Comparison of ENCODE assay signal across 25 cellular contexts in the genomic region with DNA sequence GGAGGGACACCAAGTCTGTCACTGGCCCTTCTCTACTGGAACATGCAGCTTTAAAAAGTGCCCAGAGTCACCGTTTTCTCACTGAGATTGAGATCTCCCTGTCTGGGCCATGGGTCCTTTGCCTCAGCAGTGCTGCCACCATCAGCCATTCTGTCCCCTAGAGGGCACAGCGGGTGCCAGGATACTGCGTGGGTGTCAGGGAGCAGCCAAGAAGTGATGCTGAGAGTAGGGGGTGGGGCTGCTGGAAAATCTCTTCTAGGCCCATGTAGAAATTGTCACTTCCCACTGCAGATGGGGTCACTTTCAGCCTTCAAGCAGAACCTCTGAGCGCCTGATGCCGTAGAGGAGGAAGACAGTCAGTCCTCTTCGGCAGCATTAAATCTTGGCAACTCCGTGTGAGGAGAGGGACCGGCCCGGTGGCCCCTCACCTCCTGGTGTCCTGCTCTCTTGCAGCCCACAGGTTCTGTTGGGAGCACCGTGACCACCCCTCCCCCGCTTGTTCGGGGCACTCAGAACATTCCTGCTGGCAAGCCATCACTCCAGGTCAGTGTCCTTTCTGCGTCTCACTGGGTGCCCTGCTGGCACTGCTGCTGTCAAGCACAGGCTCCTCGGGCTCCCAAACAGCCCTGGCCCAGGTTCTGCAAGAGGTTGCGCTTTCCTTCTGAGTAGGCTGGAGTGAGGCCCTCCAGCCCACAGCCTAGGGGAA. TPM values are rescaled to one million over a fixed set of nuclear protein-coding genes. Genes with fewer than 3 reads are reported as not detected.
DNase-seq lines count a peak whose midpoint lies in the region; ATAC-seq, FAIRE-seq and TF ChIP-seq lines count a peak whose summit lies in the region.
"Had no signal": no experiment of that assay in that cellular context is flagged by ENCODE, and none has a peak within 500 bp of the region (broad histone marks: within the 10 kb centered on the region; RNA-seq: fewer than 3 reads in every experiment).

No MANE protein-coding gene starts in this region.

- peak overlapping the region in 1 of 11 experiments; percentile 12; a peak in 1 of 22 replicates for H3K4me2 ChIP-seq in BLaER1 treated with 17β-estradiol and CSF1 and Interleukin-3, amounts not matched to agents 10 nM and 100 nM
- H3K4me2 ChIP-seq in GM23338 (no peak overlapping the region), mesenchymal stem cell (ENCODE audit: low read length, poor library complexity, severe bottlenecking) (no peak overlapping the region)
- H3K4me2 ChIP-seq: KMS-11 had no signal

- no peak overlapping the region for H3K23ac ChIP-seq in mesenchymal stem cell (ENCODE audit: low read length in 2 of 2)

- DNase-seq in GM23338 (ENCODE audit: low spot score) = no peak
- no peak for DNase-seq in astrocyte of the cerebellum (ENCODE audit: low read depth)
- DNase-seq in mesenchymal stem cell = no peak
- no peak for DNase-seq in NCI-H2171 (lab: John Stamatoyannopoulos, UW)
- no peak for DNase-seq in frontal cortex (ENCODE audit: low spot score in 2 of 2)
- DNase-seq: activated CD4-positive, alpha-beta T cell treated with anti-CD3 and anti-CD28 coated beads, Interleukin-2, amount 10 ng/mL, durations not matched to agents 24 days and 14 days; esophagus squamous epithelium; GDM1; NCI-H526; stimulated activated CD4-positive, alpha-beta T cell treated with anti-CD3 and anti-CD28 coated beads, Interleukin-15, amount 100 ng/mL, for 24 hours; transverse colon had no signal

- no peak overlapping the region for H2BK120ac ChIP-seq in mesenchymal stem cell (ENCODE audit: low read depth, low read length)

- H3K4me3 Mint-ChIP-seq in GM23338 = no peak overlapping the region
- H3K4me3 Mint-ChIP-seq: activated CD4-positive, alpha-beta T cell treated with anti-CD3 and anti-CD28 coated beads, Interleukin-2, amount 10 ng/mL, durations not matched to agents 24 days and 14 days; CD8-positive, alpha-beta memory T cell had no signal

- peak overlapping the region in 2 of 11 experiments; percentile 4 to 22; a peak in 4 of 22 replicates for H3K27ac ChIP-seq in BLaER1 treated with 17β-estradiol and CSF1 and Interleukin-3, amounts not matched to agents 10 nM and 100 nM
- no peak overlapping the region for H3K27ac ChIP-seq in GM23338 (ENCODE audit: low read depth)
- no peak overlapping the region for H3K27ac ChIP-seq in mesenchymal stem cell (ENCODE audit: low read length, poor library complexity, severe bottlenecking)
- H3K27ac ChIP-seq: coronary artery, esophagus squamous epithelium, gastroesophageal sphincter, KMS-11, SJSA1, transverse colon had no signal

- H3K36me3 Mint-ChIP-seq in GM23338 (ENCODE audit: low read depth) = peaks cover 70% of the 10 kb centered on the region

- no peak overlapping the region for H4K91ac ChIP-seq in mesenchymal stem cell (ENCODE audit: low read length)

- H2AFZ ChIP-seq in GM23338 = no peak overlapping the region
- no peak overlapping the region for H2AFZ ChIP-seq in mesenchymal stem cell (ENCODE audit: low read depth, low read length)

- H3K79me2 ChIP-seq in GM23338 (replicated peaks; ENCODE audit: insufficient read depth) = peaks cover 27% of the 10 kb centered on the region

- ATAC-seq in GM23338 (no peak), GM18907 (IDR thresholded peaks at IDR 0.05; ENCODE audit: unreplicated experiment) (no peak)
- ATAC-seq: gastroesophageal sphincter, sciatic nerve had no signal

- peaks cover 49% of the 10 kb centered on the region for H3K79me1 ChIP-seq in mesenchymal stem cell (replicated peaks; ENCODE audit: low read length, poor library complexity, severe bottlenecking)

- peak overlapping the region in 8 of 11 experiments; percentile 5 to 47 (median 30); a peak in 5 of 22 replicates for H3K9ac ChIP-seq in BLaER1 treated with 17β-estradiol and CSF1 and Interleukin-3, amounts not matched to agents 10 nM and 100 nM
- peak overlapping the region; percentile 21 for H3K9ac ChIP-seq in mesenchymal stem cell (ENCODE audit: low read length)
- H3K9ac ChIP-seq: KMS-11 had no signal

- no peak overlapping the region for H2BK12ac ChIP-seq in mesenchymal stem cell (ENCODE audit: low read length in 2 of 2)

- in situ Hi-C loops in astrocyte of the cerebellum (cut with HindIII; ENCODE audit: low sequenced_read_pairs) = no loop called here

- H3F3A ChIP-seq in GM23338 (replicated peaks; ENCODE audit: low read depth) = peaks cover 10% of the 10 kb centered on the region; the same call in 1 of the 2 replicates

- H2BK5ac ChIP-seq in mesenchymal stem cell (ENCODE audit: low read depth, low read length, poor library complexity, severe bottlenecking) = no peak overlapping the region

- no peaks in the 10 kb centered on the region for H3K9me3 ChIP-seq in BLaER1 treated with 17β-estradiol and CSF1 and Interleukin-3, amounts not matched to agents 10 nM and 100 nM (replicated peaks in 1 of 11)
- no peaks in the 10 kb centered on the region for H3K9me3 ChIP-seq in mesenchymal stem cell (ENCODE audit: control insufficient read depth, low read length)
- H3K9me3 ChIP-seq: esophagus squamous epithelium, gastroesophageal sphincter, SJSA1, transverse colon had no signal

- H3K9me2 ChIP-seq in GM23338 (ENCODE audit: insufficient read depth) = no peaks in the 10 kb centered on the region

- H3K27ac Mint-ChIP-seq in GM23338 = peak overlapping the region; percentile 78; the same call in 1 of the 2 replicates
- H3K27ac Mint-ChIP-seq: activated T-helper 2 cell treated with anti-CD3 and anti-CD28 coated beads, Interferon-gamma antibody, Interleukin-2, Interleukin-4, amounts not matched to agents 10 μg/mL and 5 μg/mL and 100 μg/mL, durations not matched to agents 14 hours and 24 hours and 36 hours; progenitor cell of endocrine pancreas had no signal

- H3K9me3 Mint-ChIP-seq in GM23338 = no peaks in the 10 kb centered on the region
- H3K9me3 Mint-ChIP-seq: activated CD4-positive, alpha-beta T cell treated with anti-CD3 and anti-CD28 coated beads, Interleukin-2, amount 10 ng/mL, durations not matched to agents 24 days and 14 days; activated T-helper 2 cell treated with anti-CD3 and anti-CD28 coated beads, Interferon-gamma antibody, Interleukin-2, Interleukin-4, amounts not matched to agents 10 μg/mL and 5 μg/mL and 100 μg/mL, durations not matched to agents 14 hours and 24 hours and 36 hours; CD8-positive, alpha-beta memory T cell had no signal

- peaks cover 71 to 98% (median 93%) of the 10 kb centered on the region in 11 experiments for H4K20me1 ChIP-seq in BLaER1 treated with 17β-estradiol and CSF1 and Interleukin-3, amounts not matched to agents 10 nM and 100 nM
- peaks cover 27% of the 10 kb centered on the region for H4K20me1 ChIP-seq in GM23338 (replicated peaks; ENCODE audit: insufficient read depth)

- H2AK5ac ChIP-seq in mesenchymal stem cell (ENCODE audit: low read length, severe bottlenecking) = no peak overlapping the region

- H3K4me1 Mint-ChIP-seq in GM23338 = peaks cover 17% of the 10 kb centered on the region

- H3K14ac ChIP-seq in mesenchymal stem cell (ENCODE audit: low read length in 2 of 2) = no peak overlapping the region

- peaks cover 20% of the 10 kb centered on the region for H3K27me3 Mint-ChIP-seq in GM23338 (ENCODE audit: insufficient read depth, low read depth, poor library complexity)
- H3K27me3 Mint-ChIP-seq: activated CD4-positive, alpha-beta T cell treated with anti-CD3 and anti-CD28 coated beads, Interleukin-2, amount 10 ng/mL, durations not matched to agents 24 days and 14 days; progenitor cell of endocrine pancreas had no signal

- no peak overlapping the region for H3K4ac ChIP-seq in mesenchymal stem cell (ENCODE audit: low read depth in 1 of 2, low read length in 2 of 2)

- peaks cover 13 to 35% (median 27%) of the 10 kb centered on the region in 10 experiments for H3K4me1 ChIP-seq in BLaER1 treated with 17β-estradiol and CSF1 and Interleukin-3, amounts not matched to agents 10 nM and 100 nM
- H3K4me1 ChIP-seq in GM23338 (ENCODE audit: insufficient read depth) (peaks cover 8% of the 10 kb centered on the region; the same call in 1 of the 2 replicates), mesenchymal stem cell (ENCODE audit: control insufficient read depth, insufficient read depth, low read depth, low read length) (peaks cover 13% of the 10 kb centered on the region)

- no peak overlapping the region for H4K8ac ChIP-seq in mesenchymal stem cell (ENCODE audit: low read length)

- H3K36me3 ChIP-seq in BLaER1 treated with 17β-estradiol and CSF1 and Interleukin-3, amounts not matched to agents 10 nM and 100 nM = peaks cover 78 to 85% (median 83%) of the 10 kb centered on the region in 11 experiments
- peaks cover 11% of the 10 kb centered on the region; the same call in 1 of the 2 replicates for H3K36me3 ChIP-seq in GM23338 (ENCODE audit: insufficient read depth)
- peaks cover 68 to 75% of the 10 kb centered on the region in 2 experiments for H3K36me3 ChIP-seq in mesenchymal stem cell (ENCODE audit: control insufficient read depth in 1 of 2, insufficient read depth in 2 of 2, low read depth in 1 of 2, low read length in 2 of 2)

- no peak for TF ChIP-seq CTCF in GM23338 (conservative IDR thresholded peaks at IDR 0.05; ENCODE audit: low read depth in 2 of 2)
- peak; percentile 2 for TF ChIP-seq CTCF in astrocyte of the cerebellum (IDR thresholded peaks at IDR 0.05; ENCODE audit: low read depth, low read length, missing control alignments)

- 96% methylated on average over 15 of the region's 15 CpGs for WGBS in mesenchymal stem cell

- FAIRE-seq in frontal cortex (lab: Jason Lieb, UNC) = no peak
- FAIRE-seq: H54, HTR-8/SVneo, keratinocyte had no signal

- H3K4me3 ChIP-seq in BLaER1 treated with 17β-estradiol and CSF1 and Interleukin-3, amounts not matched to agents 10 nM and 100 nM = no peak overlapping the region
- H3K4me3 ChIP-seq in GM23338 (no peak overlapping the region), astrocyte of the cerebellum (ENCODE audit: low read depth, low read length) (no peak overlapping the region), mesenchymal stem cell (ENCODE audit: insufficient read depth in 1 of 2, low read depth in 1 of 2, low read length in 2 of 2) (no peak overlapping the region)
- H3K4me3 ChIP-seq: coronary artery, esophagus squamous epithelium, gastroesophageal sphincter, lung, SJSA1, transverse colon had no signal

- H2BK15ac ChIP-seq in mesenchymal stem cell (ENCODE audit: low read depth, poor library complexity, severe bottlenecking) = no peak overlapping the region

- no peak overlapping the region for H3K18ac ChIP-seq in mesenchymal stem cell (ENCODE audit: low read depth in 1 of 2, low read length in 2 of 2)

- H3K27me3 ChIP-seq in BLaER1 treated with 17β-estradiol and CSF1 and Interleukin-3, amounts not matched to agents 10 nM and 100 nM = no peaks in the 10 kb centered on the region
- H3K27me3 ChIP-seq in GM23338 (ENCODE audit: insufficient read depth) (no peaks in the 10 kb centered on the region), mesenchymal stem cell (ENCODE audit: control insufficient read depth in 1 of 2, insufficient read depth in 1 of 2, low read length in 2 of 2) (no peaks in the 10 kb centered on the region)
- H3K27me3 ChIP-seq: esophagus squamous epithelium, gastroesophageal sphincter, SJSA1, transverse colon had no signal

RNA-seq across cellular contexts. Expression of gene TSSK6, which starts 21.4 kb away (rescaled TPM):
- total RNA-seq in GM23338 (2014; rRNA removed; shearing (Covaris generic)) = 4.5 and 4.9 TPM in 2 replicates
- polyA plus RNA-seq in GM23338 (2016; fragmentation: Nextera tagmentation; extraction: Ambion mirVana) = 0.28 and 0.63 TPM in 2 replicates
- polyA plus RNA-seq in mesenchymal stem cell (2013, experiment 1 of 2) = 0.61 TPM
- 0.66 TPM for polyA plus RNA-seq in mesenchymal stem cell (2013, experiment 2 of 2)
- total RNA-seq in frontal cortex = 2.4 TPM

RNA-seq across cellular contexts. Expression of gene NDUFA13, which starts 22.0 kb away (rescaled TPM):
- 37.6 and 143 TPM in 2 replicates for total RNA-seq in GM23338 (2014; rRNA removed; shearing (Covaris generic))
- polyA plus RNA-seq in GM23338 (2016; fragmentation: Nextera tagmentation; extraction: Ambion mirVana) = 598 and 619 TPM in 2 replicates
- polyA plus RNA-seq in mesenchymal stem cell (2013, experiment 1 of 2) = 201 TPM
- polyA plus RNA-seq in mesenchymal stem cell (2013, experiment 2 of 2) = 201 TPM
- total RNA-seq in frontal cortex = 86.8 TPM

RNA-seq across cellular contexts. Expression of gene YJEFN3, which starts 34.7 kb away (rescaled TPM):
- 0.85 and 3.5 TPM in 2 replicates for total RNA-seq in GM23338 (2014; rRNA removed; shearing (Covaris generic))
- polyA plus RNA-seq in GM23338 (2016; fragmentation: Nextera tagmentation; extraction: Ambion mirVana) = 3.7 and 6.5 TPM in 2 replicates
- polyA plus RNA-seq in mesenchymal stem cell (2013, experiment 1 of 2) = 2.1 TPM
- 1.7 TPM for polyA plus RNA-seq in mesenchymal stem cell (2013, experiment 2 of 2)
- 5.7 TPM for total RNA-seq in frontal cortex
- polyA plus RNA-seq: CD8-positive, alpha-beta memory T cell had no signal

RNA-seq across cellular contexts. Expression of gene CILP2, which starts 44.1 kb away (rescaled TPM):
- total RNA-seq in GM23338 (2014; rRNA removed; shearing (Covaris generic)) = 17.0 and 21.6 TPM in 2 replicates
- 4.0 and 5.0 TPM in 2 replicates for polyA plus RNA-seq in GM23338 (2016; fragmentation: Nextera tagmentation; extraction: Ambion mirVana)
- polyA plus RNA-seq in mesenchymal stem cell (2013, experiment 1 of 2) = 0.32 TPM
- 0.23 TPM for polyA plus RNA-seq in mesenchymal stem cell (2013, experiment 2 of 2)
- total RNA-seq in frontal cortex = 0.82 TPM
